15 cellular contexts compared by ENCODE assay signal in the genomic region with DNA sequence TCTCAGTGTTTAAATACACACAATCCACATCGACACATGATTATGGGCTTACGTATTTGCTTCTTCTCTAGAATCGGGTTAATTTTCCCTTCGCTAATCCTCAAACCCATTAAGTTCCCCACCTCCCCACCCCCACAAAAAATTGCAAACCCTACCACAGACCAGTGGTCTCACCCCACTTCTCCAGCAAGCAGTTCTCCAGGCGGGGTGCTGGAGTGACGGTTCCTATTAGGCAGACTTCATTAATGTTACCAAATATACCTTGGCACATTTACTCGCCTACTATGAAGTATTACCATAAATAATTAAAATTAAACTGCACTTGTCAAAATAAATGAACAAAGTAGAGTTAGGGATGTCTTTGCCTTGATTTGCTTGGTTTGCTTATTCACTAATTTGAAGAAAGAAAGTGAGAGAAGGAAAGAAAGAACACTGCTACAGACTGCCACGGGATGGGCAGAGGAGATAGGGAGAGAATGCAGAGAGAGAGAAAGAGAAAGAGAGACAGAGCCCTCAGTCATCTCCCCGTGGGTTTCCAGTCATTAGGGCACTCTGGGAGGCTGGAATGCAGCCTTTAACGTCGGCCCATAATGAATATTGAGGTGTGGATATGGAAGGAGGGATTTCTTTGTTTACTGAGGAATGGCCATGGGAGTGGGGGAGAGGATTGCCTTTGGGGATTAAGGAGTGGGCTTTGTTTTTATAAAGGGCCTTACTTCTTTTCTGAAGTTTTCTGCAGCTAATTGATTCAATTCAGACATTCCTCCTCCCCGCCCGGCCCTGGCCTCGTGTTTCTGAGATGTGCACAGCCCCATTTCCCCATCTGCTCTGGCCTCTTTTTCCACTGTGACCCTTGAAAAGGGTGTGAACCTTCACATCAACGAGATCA. TPM values are rescaled to one million over a fixed set of nuclear protein-coding genes. Genes with fewer than 3 reads are reported as not detected.
DNase-seq lines count a peak whose midpoint lies in the region; ATAC-seq and TF ChIP-seq lines count a peak whose summit lies in the region.
"Had no signal": no experiment of that assay in that cellular context is flagged by ENCODE, and none has a peak within 500 bp of the region (broad histone marks: within the 10 kb centered on the region; RNA-seq: fewer than 3 reads in every experiment).

No MANE protein-coding gene starts in this region.

- no peaks in the 10 kb centered on the region for H4K20me1 ChIP-seq in neural cell (ENCODE audit: insufficient read depth)

- H3K27me3 ChIP-seq in WERI-Rb-1 (ENCODE audit: insufficient read depth, low read depth, severe bottlenecking) = no peaks in the 10 kb centered on the region
- peaks cover 0 to 85% (median 27%) of the 10 kb centered on the region in 45 donors for H3K27me3 ChIP-seq in dorsolateral prefrontal cortex
- peaks cover 79% of the 10 kb centered on the region for H3K27me3 ChIP-seq in neural cell (ENCODE audit: insufficient read depth, low read depth, low read length)

- no peak overlapping the region for H3K27ac Mint-ChIP-seq in activated CD8-positive, alpha-beta T cell treated with anti-CD3 and anti-CD28 coated beads for 36 hours
- H3K27ac Mint-ChIP-seq: CD4-positive, CD25-positive, alpha-beta regulatory T cell had no signal

- peaks cover 7% of the 10 kb centered on the region for H3K4me1 Mint-ChIP-seq in activated T-cell treated with anti-CD3 and anti-CD28 coated beads, Interleukin-2, amount 50 U/mL, for 4 hours (ENCODE audit: low read depth)
- H3K4me1 Mint-ChIP-seq in activated CD8-positive, alpha-beta T cell treated with anti-CD3 and anti-CD28 coated beads for 36 hours (ENCODE audit: low read depth) = peaks cover 15% of the 10 kb centered on the region

- ATAC-seq in activated T-cell treated with anti-CD3 and anti-CD28 coated beads, Interleukin-2, amount 50 U/mL, for 4 hours = no peak
- ATAC-seq in activated CD8-positive, alpha-beta T cell treated with anti-CD3 and anti-CD28 coated beads for 36 hours = no peak
- ATAC-seq: HCT116 had no signal

- H3K9ac ChIP-seq in neural cell (ENCODE audit: low read length) = no peak overlapping the region
- H3K9ac ChIP-seq: BLaER1 treated with 17β-estradiol and CSF1 and Interleukin-3, amounts not matched to agents 10 nM and 100 nM had no signal

- TF ChIP-seq CTCF in HEK293 (tag by site-specific recombination; IDR thresholded peaks at IDR 0.05) = no peak
- TF ChIP-seq CTCF in WERI-Rb-1 (IDR thresholded peaks at IDR 0.05; ENCODE audit: low read depth, low read length) = no peak
- TF ChIP-seq CTCF in dorsolateral prefrontal cortex (IDR thresholded peaks at IDR 0.05 in 54 of 56, conservative IDR thresholded peaks at IDR 0.05 in 2 of 56; ENCODE audit: low read depth in 1 of 56, partially characterized antibody in 56 of 56) = no peak
- no peak for TF ChIP-seq CTCF in neural cell (IDR thresholded peaks at IDR 0.05; ENCODE audit: poor library complexity, severe bottlenecking)
- no peak for TF ChIP-seq CTCF in activated CD8-positive, alpha-beta T cell treated with anti-CD3 and anti-CD28 coated beads for 36 hours (IDR thresholded peaks at IDR 0.05)

- no peak overlapping the region for H3K4me3 ChIP-seq in HEK293 (ENCODE audit: low read depth, low read length)
- H3K4me3 ChIP-seq in WERI-Rb-1 (ENCODE audit: low read depth, low read length) = no peak overlapping the region
- peak overlapping the region in 22 of 59 donors; percentile 4 to 69 (median 16) for H3K4me3 ChIP-seq in dorsolateral prefrontal cortex
- peak overlapping the region; percentile 6 for H3K4me3 ChIP-seq in neural cell (ENCODE audit: low read length)
- H3K4me3 ChIP-seq: BLaER1 treated with 17β-estradiol and CSF1 and Interleukin-3, amounts not matched to agents 10 nM and 100 nM had no signal

- intact Hi-C loops in dorsolateral prefrontal cortex (cut with DNase I) = no loop called here
- intact Hi-C loops in activated CD8-positive, alpha-beta T cell treated with anti-CD3 and anti-CD28 coated beads for 36 hours (cut with micrococcal nuclease) = no loop called here

- CTCF ChIA-PET in HEK293 (lab: Yijun Ruan, JAX) = interaction anchor here (4.7 kb wide), 1 partner anchor 16 kb away, joined by 47 read pairs; no protein-coding TSS in a partner anchor
- CTCF ChIA-PET in activated CD8-positive, alpha-beta T cell treated with anti-CD3 and anti-CD28 coated beads for 36 hours (lab: Charles Lee) = interaction anchor here (14.0 kb wide), 1 partner anchor 16 kb away, joined by 165 read pairs; no protein-coding TSS in a partner anchor

- no peaks in the 10 kb centered on the region for H3K9me3 ChIP-seq in HEK293 (ENCODE audit: control insufficient read depth, insufficient read depth, low read depth, low read length)
- no peaks in the 10 kb centered on the region for H3K9me3 ChIP-seq in WERI-Rb-1 (ENCODE audit: severe bottlenecking)
- H3K9me3 ChIP-seq in neural cell (ENCODE audit: low read length) = no peaks in the 10 kb centered on the region

- no peaks in the 10 kb centered on the region for H3K9me2 ChIP-seq in neural cell (ENCODE audit: insufficient read depth, low read length)

- no peaks in the 10 kb centered on the region for H3K9me3 Mint-ChIP-seq in activated T-cell treated with anti-CD3 and anti-CD28 coated beads, Interleukin-2, amount 50 U/mL, for 4 hours
- H3K9me3 Mint-ChIP-seq in activated CD8-positive, alpha-beta T cell treated with anti-CD3 and anti-CD28 coated beads for 36 hours = no peaks in the 10 kb centered on the region

- no peaks in the 10 kb centered on the region; the same call in 1 of the 2 replicates for H3K4me1 ChIP-seq in HEK293 (ENCODE audit: control insufficient read depth, insufficient read depth, low read length)

- H3K4me2 ChIP-seq in neural cell (ENCODE audit: low read length) = no peak overlapping the region
- H3K4me2 ChIP-seq: BLaER1 treated with 17β-estradiol and CSF1 and Interleukin-3, amounts not matched to agents 10 nM and 100 nM had no signal

- H3K36me3 ChIP-seq in HEK293 (ENCODE audit: control insufficient read depth in 2 of 2, insufficient read depth in 1 of 2, low read length in 2 of 2) (no peaks in the 10 kb centered on the region), WERI-Rb-1 (peaks cover 61% of the 10 kb centered on the region), neural cell (ENCODE audit: insufficient read depth, low read length) (no peaks in the 10 kb centered on the region)
- H3K36me3 ChIP-seq: BLaER1 treated with 17β-estradiol and CSF1 and Interleukin-3, amounts not matched to agents 10 nM and 100 nM had no signal

- no peak for TF ChIP-seq EP300 in neural cell (conservative IDR thresholded peaks at IDR 0.05; ENCODE audit: poor library complexity, severe bottlenecking)

- H3F3A ChIP-seq in neural cell (ENCODE audit: insufficient read depth, low read length, poor library complexity, severe bottlenecking) = no peaks in the 10 kb centered on the region

- peaks cover 83% of the 10 kb centered on the region for H3K27me3 Mint-ChIP-seq in activated T-cell treated with anti-CD3 and anti-CD28 coated beads, Interleukin-2, amount 50 U/mL, for 4 hours (ENCODE audit: low read depth)
- peaks cover 75% of the 10 kb centered on the region for H3K27me3 Mint-ChIP-seq in activated CD8-positive, alpha-beta T cell treated with anti-CD3 and anti-CD28 coated beads for 36 hours

- no peak overlapping the region for H3K4me3 Mint-ChIP-seq in activated T-cell treated with anti-CD3 and anti-CD28 coated beads, Interleukin-2, amount 50 U/mL, for 4 hours
- no peak overlapping the region for H3K4me3 Mint-ChIP-seq in activated CD8-positive, alpha-beta T cell treated with anti-CD3 and anti-CD28 coated beads for 36 hours
- H3K4me3 Mint-ChIP-seq: CD4-positive, CD25-positive, alpha-beta regulatory T cell; IgD-negative memory B cell had no signal

- no peak for TF ChIP-seq RAD21 in neural cell (conservative IDR thresholded peaks at IDR 0.05)

- POLR2A ChIA-PET in HEK293 (lab: Yijun Ruan, JAX) = no interaction called here
- POLR2A ChIA-PET in activated CD8-positive, alpha-beta T cell treated with anti-CD3 and anti-CD28 coated beads for 36 hours (lab: Charles Lee) = no interaction called here

- no peaks in the 10 kb centered on the region for H3K36me3 Mint-ChIP-seq in activated T-cell treated with anti-CD3 and anti-CD28 coated beads, Interleukin-2, amount 50 U/mL, for 4 hours (ENCODE audit: insufficient read depth)
- H3K36me3 Mint-ChIP-seq in activated CD8-positive, alpha-beta T cell treated with anti-CD3 and anti-CD28 coated beads for 36 hours (ENCODE audit: low read depth) = no peaks in the 10 kb centered on the region
- H3K36me3 Mint-ChIP-seq: CD4-positive, CD25-positive, alpha-beta regulatory T cell had no signal

- H3K79me2 ChIP-seq in neural cell (replicated peaks; ENCODE audit: insufficient read depth, low read length) = peaks cover 76% of the 10 kb centered on the region

- DNase-seq in WERI-Rb-1 (no peak), dorsolateral prefrontal cortex (no peak), NCI-H1930 (lab: John Stamatoyannopoulos, UW) (no peak), GOT3 (lab: John Stamatoyannopoulos, UW) (no peak)
- DNase-seq in activated T-cell treated with anti-CD3 and anti-CD28 coated beads, Interleukin-2, amount 50 U/mL, for 4 hours = no peak
- DNase-seq in activated CD8-positive, alpha-beta T cell treated with anti-CD3 and anti-CD28 coated beads for 36 hours = no peak
- DNase-seq: ACHN; CD4-positive, CD25-positive, alpha-beta regulatory T cell; DMS53; GF-D8 had no signal

- H3K27ac ChIP-seq in HEK293 (ENCODE audit: extremely low read depth, low read depth, low read length) = no peak overlapping the region
- peak overlapping the region; percentile 58 for H3K27ac ChIP-seq in WERI-Rb-1
- H3K27ac ChIP-seq in dorsolateral prefrontal cortex = peak overlapping the region in 53 of 59 donors; percentile 0 to 90 (median 61)
- H3K27ac ChIP-seq in neural cell (ENCODE audit: low read length) = no peak overlapping the region
- H3K27ac ChIP-seq: BLaER1 treated with 17β-estradiol and CSF1 and Interleukin-3, amounts not matched to agents 10 nM and 100 nM had no signal

- H2AFZ ChIP-seq in neural cell (ENCODE audit: low read depth, low read length) = no peak overlapping the region

TF ChIP-seq in HEK293, 187 proteins besides CTCF, POLR2A, EP300 and RAD21 (continues in another document):
- TF ChIP-seq ZNF366 (tag by site-specific recombination; conservative IDR thresholded peaks at IDR 0.05) (0 out of 2 replicates have a peak, but pooled peaks have one; percentile 19), WT1 (tag by site-specific recombination; IDR thresholded peaks at IDR 0.05) (0 out of 2 replicates have a peak, but pooled peaks have one; percentile 17), ZNF629 (tag by site-specific recombination; IDR thresholded peaks at IDR 0.05) (no peak)

TF ChIP-seq in neural cell, 6 proteins besides CTCF, POLR2A, EP300 and RAD21 (continues in another document):
- TF ChIP-seq TAF1 (IDR thresholded peaks at IDR 0.05; ENCODE audit: low read depth) (no peak), SMC3 (conservative IDR thresholded peaks at IDR 0.05; ENCODE audit: poor library complexity) (no peak), EZH2 (IDR thresholded peaks at IDR 0.05; ENCODE audit: borderline replicate concordance, insufficient read depth, low read length, poor library complexity, severe bottlenecking) (no peak)

RNA-seq across cellular contexts. Expression of a gene that starts 39.7 kb away (rescaled TPM):
- total RNA-seq in dorsolateral prefrontal cortex = 10 to 100 TPM; 42.1 to 75.8 (median 58.1) TPM
- polyA plus RNA-seq in neural cell = 47.9 and 62.9 TPM in 2 replicates
- polyA minus RNA-seq in neural cell = 42.7 and 58.9 TPM in 2 replicates
- total RNA-seq in activated T-cell treated with anti-CD3 and anti-CD28 coated beads, Interleukin-2, amount 50 U/mL, for 4 hours = 100 to 1,000 TPM; 119 to 142 (median 119) TPM
- total RNA-seq in activated CD8-positive, alpha-beta T cell treated with anti-CD3 and anti-CD28 coated beads for 36 hours = 100 to 1,000 TPM; 101 to 106 TPM

Comparison
In these comparisons a context has a peak if more than half of its experiments do, and no peak if none do; other contexts are left out.
1. H3K27ac ChIP-seq: peak in WERI-Rb-1 (single experiment) and dorsolateral prefrontal cortex (53 of 59); none in HEK293 (single experiment) and neural cell (single experiment).